In the genomic region with DNA sequence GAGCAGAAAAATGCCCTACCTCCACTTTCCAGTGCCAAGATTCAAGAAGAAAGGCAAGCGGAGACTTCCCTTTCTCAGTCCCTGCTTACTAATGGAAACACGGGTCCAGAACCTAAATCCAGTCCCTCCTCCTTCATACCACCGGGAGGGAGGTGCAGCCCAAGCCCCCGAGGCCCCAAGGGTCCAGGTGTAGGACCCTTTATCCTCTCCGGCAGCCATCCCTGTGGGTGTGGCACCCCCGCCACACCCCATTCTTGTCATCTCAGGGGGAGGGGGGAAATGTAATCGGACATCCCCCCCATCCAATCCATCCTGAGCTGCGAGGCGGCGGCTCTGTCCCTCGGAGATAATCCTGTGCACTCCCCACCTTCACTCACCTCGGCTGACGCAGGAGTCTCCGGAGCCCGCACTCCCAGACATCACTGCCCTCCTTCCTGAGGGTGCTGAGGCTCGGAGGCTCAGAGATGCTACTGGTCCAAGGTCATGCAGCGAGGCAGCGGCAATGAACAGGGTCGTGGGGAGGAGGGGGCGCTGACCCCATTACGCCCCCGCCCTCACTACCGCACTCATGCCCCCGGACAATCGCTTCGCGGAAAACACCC, we compare ENCODE assay signal across 1 cellular context.
TF ChIP-seq lines count a peak whose summit lies in the region.

No MANE protein-coding gene starts in this region.

TF ChIP-seq in K562, 482 proteins besides CTCF, POLR2A, EP300 and RAD21 (continued from another document and continues in another):
- TF ChIP-seq, protein P1, sequence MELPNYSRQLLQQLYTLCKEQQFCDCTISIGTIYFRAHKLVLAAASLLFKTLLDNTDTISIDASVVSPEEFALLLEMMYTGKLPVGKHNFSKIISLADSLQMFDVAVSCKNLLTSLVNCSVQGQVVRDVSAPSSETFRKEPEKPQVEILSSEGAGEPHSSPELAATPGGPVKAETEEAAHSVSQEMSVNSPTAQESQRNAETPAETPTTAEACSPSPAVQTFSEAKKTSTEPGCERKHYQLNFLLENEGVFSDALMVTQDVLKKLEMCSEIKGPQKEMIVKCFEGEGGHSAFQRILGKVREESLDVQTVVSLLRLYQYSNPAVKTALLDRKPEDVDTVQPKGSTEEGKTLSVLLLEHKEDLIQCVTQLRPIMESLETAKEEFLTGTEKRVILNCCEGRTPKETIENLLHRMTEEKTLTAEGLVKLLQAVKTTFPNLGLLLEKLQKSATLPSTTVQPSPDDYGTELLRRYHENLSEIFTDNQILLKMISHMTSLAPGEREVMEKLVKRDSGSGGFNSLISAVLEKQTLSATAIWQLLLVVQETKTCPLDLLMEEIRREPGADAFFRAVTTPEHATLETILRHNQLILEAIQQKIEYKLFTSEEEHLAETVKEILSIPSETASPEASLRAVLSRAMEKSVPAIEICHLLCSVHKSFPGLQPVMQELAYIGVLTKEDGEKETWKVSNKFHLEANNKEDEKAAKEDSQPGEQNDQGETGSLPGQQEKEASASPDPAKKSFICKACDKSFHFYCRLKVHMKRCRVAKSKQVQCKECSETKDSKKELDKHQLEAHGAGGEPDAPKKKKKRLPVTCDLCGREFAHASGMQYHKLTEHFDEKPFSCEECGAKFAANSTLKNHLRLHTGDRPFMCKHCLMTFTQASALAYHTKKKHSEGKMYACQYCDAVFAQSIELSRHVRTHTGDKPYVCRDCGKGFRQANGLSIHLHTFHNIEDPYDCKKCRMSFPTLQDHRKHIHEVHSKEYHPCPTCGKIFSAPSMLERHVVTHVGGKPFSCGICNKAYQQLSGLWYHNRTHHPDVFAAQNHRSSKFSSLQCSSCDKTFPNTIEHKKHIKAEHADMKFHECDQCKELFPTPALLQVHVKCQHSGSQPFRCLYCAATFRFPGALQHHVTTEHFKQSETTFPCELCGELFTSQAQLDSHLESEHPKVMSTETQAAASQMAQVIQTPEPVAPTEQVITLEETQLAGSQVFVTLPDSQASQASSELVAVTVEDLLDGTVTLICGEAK (IDR thresholded peaks at IDR 0.05), result no peak
- TF ChIP-seq, protein P1 (CRISPR knock-in tag; IDR thresholded peaks at IDR 0.05), result no peak
- TF ChIP-seq CREB1 (IDR thresholded peaks at IDR 0.05) (no peak), CREB1 (CRISPR knock-in tag; IDR thresholded peaks at IDR 0.05) (no peak), BRF1 (IDR thresholded peaks at IDR 0.05; ENCODE audit: borderline replicate concordance, extremely low read depth, insufficient read length) (no peak), ZNF134 (CRISPR knock-in tag; conservative IDR thresholded peaks at IDR 0.05) (no peak), SIN3B (IDR thresholded peaks at IDR 0.05; ENCODE audit: low read depth) (no peak), HDAC2 (IDR thresholded peaks at IDR 0.05) (no peak), GABPB2 (CRISPR knock-in tag; conservative IDR thresholded peaks at IDR 0.05) (no peak), SRSF1 (IDR thresholded peaks at IDR 0.05; ENCODE audit: low read depth, low read length) (no peak), ZNF184 (CRISPR knock-in tag; IDR thresholded peaks at IDR 0.05) (no peak), HNRNPH1 (optimal IDR thresholded peaks at IDR 0.05; ENCODE audit: low read depth, low read length) (no peak), YY1 (IDR thresholded peaks at IDR 0.05; ENCODE audit: borderline replicate concordance in 1 of 3, control insufficient read depth in 1 of 3, extremely low read depth in 1 of 3, insufficient read depth in 3 of 3, insufficient read length in 1 of 3, insufficient replicate concordance in 2 of 3, low read depth in 1 of 3, low read length in 2 of 3) (peak in 1 of 3 experiments; percentile 8), ZNF140 (CRISPR knock-in tag; IDR thresholded peaks at IDR 0.05) (no peak), ZNF12 (CRISPR knock-in tag; IDR thresholded peaks at IDR 0.05) (no peak), MAZ (CRISPR knock-in tag; conservative IDR thresholded peaks at IDR 0.05 in 1 of 2, IDR thresholded peaks at IDR 0.05 in 1 of 2) (no peak), ZNF695 (CRISPR knock-in tag; IDR thresholded peaks at IDR 0.05) (no peak), FOSL1 (tag; conservative IDR thresholded peaks at IDR 0.05) (no peak), CHD4 (IDR thresholded peaks at IDR 0.05; ENCODE audit: insufficient read depth, insufficient replicate concordance, low read depth, low read length, poor library complexity, severe bottlenecking) (no peak), HNRNPK (IDR thresholded peaks at IDR 0.05; ENCODE audit: low read depth, low read length, poor library complexity, severe bottlenecking) (no peak), RBM17 (IDR thresholded peaks at IDR 0.05; ENCODE audit: borderline replicate concordance, low read depth, low read length) (no peak)
- TF ChIP-seq, protein P2, sequence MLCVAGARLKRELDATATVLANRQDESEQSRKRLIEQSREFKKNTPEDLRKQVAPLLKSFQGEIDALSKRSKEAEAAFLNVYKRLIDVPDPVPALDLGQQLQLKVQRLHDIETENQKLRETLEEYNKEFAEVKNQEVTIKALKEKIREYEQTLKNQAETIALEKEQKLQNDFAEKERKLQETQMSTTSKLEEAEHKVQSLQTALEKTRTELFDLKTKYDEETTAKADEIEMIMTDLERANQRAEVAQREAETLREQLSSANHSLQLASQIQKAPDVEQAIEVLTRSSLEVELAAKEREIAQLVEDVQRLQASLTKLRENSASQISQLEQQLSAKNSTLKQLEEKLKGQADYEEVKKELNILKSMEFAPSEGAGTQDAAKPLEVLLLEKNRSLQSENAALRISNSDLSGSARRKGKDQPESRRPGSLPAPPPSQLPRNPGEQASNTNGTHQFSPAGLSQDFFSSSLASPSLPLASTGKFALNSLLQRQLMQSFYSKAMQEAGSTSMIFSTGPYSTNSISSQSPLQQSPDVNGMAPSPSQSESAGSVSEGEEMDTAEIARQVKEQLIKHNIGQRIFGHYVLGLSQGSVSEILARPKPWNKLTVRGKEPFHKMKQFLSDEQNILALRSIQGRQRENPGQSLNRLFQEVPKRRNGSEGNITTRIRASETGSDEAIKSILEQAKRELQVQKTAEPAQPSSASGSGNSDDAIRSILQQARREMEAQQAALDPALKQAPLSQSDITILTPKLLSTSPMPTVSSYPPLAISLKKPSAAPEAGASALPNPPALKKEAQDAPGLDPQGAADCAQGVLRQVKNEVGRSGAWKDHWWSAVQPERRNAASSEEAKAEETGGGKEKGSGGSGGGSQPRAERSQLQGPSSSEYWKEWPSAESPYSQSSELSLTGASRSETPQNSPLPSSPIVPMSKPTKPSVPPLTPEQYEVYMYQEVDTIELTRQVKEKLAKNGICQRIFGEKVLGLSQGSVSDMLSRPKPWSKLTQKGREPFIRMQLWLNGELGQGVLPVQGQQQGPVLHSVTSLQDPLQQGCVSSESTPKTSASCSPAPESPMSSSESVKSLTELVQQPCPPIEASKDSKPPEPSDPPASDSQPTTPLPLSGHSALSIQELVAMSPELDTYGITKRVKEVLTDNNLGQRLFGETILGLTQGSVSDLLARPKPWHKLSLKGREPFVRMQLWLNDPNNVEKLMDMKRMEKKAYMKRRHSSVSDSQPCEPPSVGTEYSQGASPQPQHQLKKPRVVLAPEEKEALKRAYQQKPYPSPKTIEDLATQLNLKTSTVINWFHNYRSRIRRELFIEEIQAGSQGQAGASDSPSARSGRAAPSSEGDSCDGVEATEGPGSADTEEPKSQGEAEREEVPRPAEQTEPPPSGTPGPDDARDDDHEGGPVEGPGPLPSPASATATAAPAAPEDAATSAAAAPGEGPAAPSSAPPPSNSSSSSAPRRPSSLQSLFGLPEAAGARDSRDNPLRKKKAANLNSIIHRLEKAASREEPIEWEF (CRISPR knock-in tag; IDR thresholded peaks at IDR 0.05), result no peak
- TF ChIP-seq, protein P3, sequence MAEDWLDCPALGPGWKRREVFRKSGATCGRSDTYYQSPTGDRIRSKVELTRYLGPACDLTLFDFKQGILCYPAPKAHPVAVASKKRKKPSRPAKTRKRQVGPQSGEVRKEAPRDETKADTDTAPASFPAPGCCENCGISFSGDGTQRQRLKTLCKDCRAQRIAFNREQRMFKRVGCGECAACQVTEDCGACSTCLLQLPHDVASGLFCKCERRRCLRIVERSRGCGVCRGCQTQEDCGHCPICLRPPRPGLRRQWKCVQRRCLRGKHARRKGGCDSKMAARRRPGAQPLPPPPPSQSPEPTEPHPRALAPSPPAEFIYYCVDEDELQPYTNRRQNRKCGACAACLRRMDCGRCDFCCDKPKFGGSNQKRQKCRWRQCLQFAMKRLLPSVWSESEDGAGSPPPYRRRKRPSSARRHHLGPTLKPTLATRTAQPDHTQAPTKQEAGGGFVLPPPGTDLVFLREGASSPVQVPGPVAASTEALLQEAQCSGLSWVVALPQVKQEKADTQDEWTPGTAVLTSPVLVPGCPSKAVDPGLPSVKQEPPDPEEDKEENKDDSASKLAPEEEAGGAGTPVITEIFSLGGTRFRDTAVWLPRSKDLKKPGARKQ (CRISPR knock-in tag; IDR thresholded peaks at IDR 0.05), result no peak
- TF ChIP-seq, protein P4, sequence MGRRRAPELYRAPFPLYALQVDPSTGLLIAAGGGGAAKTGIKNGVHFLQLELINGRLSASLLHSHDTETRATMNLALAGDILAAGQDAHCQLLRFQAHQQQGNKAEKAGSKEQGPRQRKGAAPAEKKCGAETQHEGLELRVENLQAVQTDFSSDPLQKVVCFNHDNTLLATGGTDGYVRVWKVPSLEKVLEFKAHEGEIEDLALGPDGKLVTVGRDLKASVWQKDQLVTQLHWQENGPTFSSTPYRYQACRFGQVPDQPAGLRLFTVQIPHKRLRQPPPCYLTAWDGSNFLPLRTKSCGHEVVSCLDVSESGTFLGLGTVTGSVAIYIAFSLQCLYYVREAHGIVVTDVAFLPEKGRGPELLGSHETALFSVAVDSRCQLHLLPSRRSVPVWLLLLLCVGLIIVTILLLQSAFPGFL (CRISPR knock-in tag; IDR thresholded peaks at IDR 0.05), result no peak
- TF ChIP-seq, protein P5, sequence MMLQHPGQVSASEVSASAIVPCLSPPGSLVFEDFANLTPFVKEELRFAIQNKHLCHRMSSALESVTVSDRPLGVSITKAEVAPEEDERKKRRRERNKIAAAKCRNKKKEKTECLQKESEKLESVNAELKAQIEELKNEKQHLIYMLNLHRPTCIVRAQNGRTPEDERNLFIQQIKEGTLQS (IDR thresholded peaks at IDR 0.05), result no peak
- TF ChIP-seq, protein P5 (CRISPR knock-in tag; conservative IDR thresholded peaks at IDR 0.05), result no peak
- TF ChIP-seq, protein P6, sequence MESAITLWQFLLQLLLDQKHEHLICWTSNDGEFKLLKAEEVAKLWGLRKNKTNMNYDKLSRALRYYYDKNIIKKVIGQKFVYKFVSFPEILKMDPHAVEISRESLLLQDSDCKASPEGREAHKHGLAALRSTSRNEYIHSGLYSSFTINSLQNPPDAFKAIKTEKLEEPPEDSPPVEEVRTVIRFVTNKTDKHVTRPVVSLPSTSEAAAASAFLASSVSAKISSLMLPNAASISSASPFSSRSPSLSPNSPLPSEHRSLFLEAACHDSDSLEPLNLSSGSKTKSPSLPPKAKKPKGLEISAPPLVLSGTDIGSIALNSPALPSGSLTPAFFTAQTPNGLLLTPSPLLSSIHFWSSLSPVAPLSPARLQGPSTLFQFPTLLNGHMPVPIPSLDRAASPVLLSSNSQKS (CRISPR knock-in tag; IDR thresholded peaks at IDR 0.05), result no peak
- TF ChIP-seq, protein P7, sequence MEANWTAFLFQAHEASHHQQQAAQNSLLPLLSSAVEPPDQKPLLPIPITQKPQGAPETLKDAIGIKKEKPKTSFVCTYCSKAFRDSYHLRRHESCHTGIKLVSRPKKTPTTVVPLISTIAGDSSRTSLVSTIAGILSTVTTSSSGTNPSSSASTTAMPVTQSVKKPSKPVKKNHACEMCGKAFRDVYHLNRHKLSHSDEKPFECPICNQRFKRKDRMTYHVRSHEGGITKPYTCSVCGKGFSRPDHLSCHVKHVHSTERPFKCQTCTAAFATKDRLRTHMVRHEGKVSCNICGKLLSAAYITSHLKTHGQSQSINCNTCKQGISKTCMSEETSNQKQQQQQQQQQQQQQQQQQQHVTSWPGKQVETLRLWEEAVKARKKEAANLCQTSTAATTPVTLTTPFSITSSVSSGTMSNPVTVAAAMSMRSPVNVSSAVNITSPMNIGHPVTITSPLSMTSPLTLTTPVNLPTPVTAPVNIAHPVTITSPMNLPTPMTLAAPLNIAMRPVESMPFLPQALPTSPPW (CRISPR knock-in tag; IDR thresholded peaks at IDR 0.05), result peak; percentile 10
- TF ChIP-seq, protein P8, sequence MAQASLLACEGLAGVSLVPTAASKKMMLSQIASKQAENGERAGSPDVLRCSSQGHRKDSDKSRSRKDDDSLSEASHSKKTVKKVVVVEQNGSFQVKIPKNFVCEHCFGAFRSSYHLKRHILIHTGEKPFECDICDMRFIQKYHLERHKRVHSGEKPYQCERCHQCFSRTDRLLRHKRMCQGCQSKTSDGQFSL (CRISPR knock-in tag; IDR thresholded peaks at IDR 0.05), result peak; percentile 73; the same call in 1 of the 2 replicates
- TF ChIP-seq, protein P8 (tag; IDR thresholded peaks at IDR 0.05), result no peak
